In the genomic region with DNA sequence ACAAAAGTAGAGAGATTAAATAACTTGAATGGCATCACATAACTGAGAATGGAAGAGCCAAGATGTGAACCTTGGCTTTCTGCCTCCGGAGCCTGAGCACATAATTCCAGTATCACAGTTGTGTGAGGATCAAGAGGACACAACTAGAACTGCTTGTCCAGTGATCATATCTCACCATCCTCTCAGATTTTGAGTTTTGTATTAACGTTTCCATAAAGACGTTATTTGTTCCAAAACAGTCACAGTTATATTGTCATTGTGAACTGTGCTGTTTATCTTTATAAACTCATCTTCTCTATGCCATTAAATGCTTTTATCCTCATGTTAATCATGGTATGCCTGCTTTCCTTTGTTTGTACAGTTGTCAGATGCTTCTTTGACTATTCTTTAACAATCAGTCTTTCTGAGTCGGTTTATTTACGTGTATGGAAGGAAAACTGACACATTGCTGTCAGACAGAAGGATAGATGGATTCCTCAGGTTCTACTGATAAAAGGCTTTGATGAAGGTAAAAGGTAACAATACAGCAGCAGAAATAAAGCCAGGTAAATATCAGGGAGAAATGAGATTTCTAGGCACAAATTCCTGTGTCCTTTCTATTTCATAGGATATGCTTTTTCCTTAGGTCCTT, we compare ENCODE assay signal across 8 cellular contexts.
"Had no signal": no experiment of that assay in that cellular context is flagged by ENCODE, and none has a peak within 500 bp of the region (broad histone marks: within the 10 kb centered on the region; RNA-seq: fewer than 3 reads in every experiment).

No MANE protein-coding gene starts in this region.

- H3K4me1 Mint-ChIP-seq: GM23338 had no signal

- H3K27ac Mint-ChIP-seq: GM23338, HFFc6 had no signal

- DNase-seq: H7, HFFc6, IMR-90 had no signal

- H3K4me3 ChIP-seq: GM23338, HAP-1, K562 had no signal

- H3K36me3 ChIP-seq: HAP-1 had no signal

- ATAC-seq: GM23338, HCT116, K562 had no signal

- H3K4me2 ChIP-seq: GM23338 had no signal

- H3K9me3 Mint-ChIP-seq: GM23338 had no signal

- H3K4me3 Mint-ChIP-seq: GM23338, HFFc6 had no signal

- H2AFZ ChIP-seq: GM23338 had no signal

- H3K27ac ChIP-seq: HL-60 had no signal

- H3K9me3 ChIP-seq: HAP-1 had no signal

- H3K4me1 ChIP-seq: HAP-1 had no signal
